Comparison of ENCODE assay signal across 22 cellular contexts in the genomic region with DNA sequence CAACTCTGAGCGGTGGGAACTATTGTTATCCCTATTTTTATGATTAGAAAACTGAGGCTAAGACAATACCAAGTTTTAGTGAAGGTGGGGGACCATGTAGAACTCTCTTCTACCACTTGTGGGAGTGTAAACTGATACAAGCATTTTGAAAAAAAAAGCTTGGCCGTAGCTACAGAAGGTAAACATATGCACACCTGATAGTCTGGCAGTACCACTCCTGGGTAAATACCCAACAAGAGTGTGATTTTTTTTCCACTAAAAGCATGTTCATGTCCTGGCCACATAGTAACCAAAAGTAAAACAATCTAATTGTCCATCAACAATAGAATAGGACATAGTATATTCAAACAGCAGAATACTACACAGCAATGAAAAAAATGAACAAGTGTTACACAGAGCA.
"Had no signal": no experiment of that assay in that cellular context is flagged by ENCODE, and none has a peak within 500 bp of the region (broad histone marks: within the 10 kb centered on the region; RNA-seq: fewer than 3 reads in every experiment).

No MANE protein-coding gene starts in this region.

- H3K4me3 ChIP-seq: coronary artery, esophagus squamous epithelium, gastroesophageal sphincter, tibial nerve, uterus had no signal

- H3K9me3 ChIP-seq: esophagus squamous epithelium, gastroesophageal sphincter, tibial nerve, uterus had no signal

- H3K27me3 ChIP-seq: esophagus squamous epithelium, gastroesophageal sphincter, tibial nerve, uterus had no signal

- H3K36me3 ChIP-seq: esophagus squamous epithelium, gastroesophageal sphincter, tibial nerve, uterus had no signal

- H3K27ac ChIP-seq: coronary artery, esophagus squamous epithelium, gastroesophageal sphincter, tibial nerve, uterus had no signal

- ATAC-seq: activated CD4-positive, alpha-beta T cell treated with anti-CD3 and anti-CD28 coated beads for 36 hours; activated T-cell treated with anti-CD3 and anti-CD28 coated beads, Interleukin-2, amount 50 U/mL, for 4 hours; gastroesophageal sphincter; natural killer cell treated with Interleukin-12 subunit alpha and Interleukin-12 subunit beta and Interleukin-15 and Interleukin-18, amount 100 ng/mL, for 72 hours; right cardiac atrium had no signal

- DNase-seq: activated B cell treated with CpG ODN at 0.5 μM for 24 hours; activated CD4-positive, alpha-beta T cell treated with anti-CD3 and anti-CD28 coated beads for 36 hours; activated CD4-positive, alpha-beta T cell treated with anti-CD3 and anti-CD28 coated beads, Interleukin-2, amount 50 U/mL, for 4 hours; activated CD8-positive, alpha-beta memory T cell treated with anti-CD3 and anti-CD28 coated beads, Interleukin-2, amount 50 U/mL, for 48 hours; activated naive CD4-positive, alpha-beta T cell; activated naive CD8-positive, alpha-beta T cell treated with anti-CD3 and anti-CD28 coated beads for 36 hours; activated T-cell treated with anti-CD3 and anti-CD28 coated beads, Interleukin-2, amount 50 U/mL, for 4 hours; endodermal cell; esophagus squamous epithelium; head of caudate nucleus; hypothalamus; islet precursor cell; mammary epithelial cell; right cardiac atrium; stimulated activated CD4-positive, alpha-beta T cell treated with anti-CD3 and anti-CD28 coated beads, Interleukin-12 subunit alpha, Interleukin-12 subunit beta, amount 100 ng/mL, for 4 hours; stimulated activated CD4-positive, alpha-beta T cell treated with anti-CD3 and anti-CD28 coated beads, Interleukin-1b, Interleukin-23, amount 100 ng/mL, for 48 hours; T1000; uterus had no signal

- H3K4me1 ChIP-seq: uterus had no signal
